18 cellular contexts compared by ENCODE assay signal in the genomic region with DNA sequence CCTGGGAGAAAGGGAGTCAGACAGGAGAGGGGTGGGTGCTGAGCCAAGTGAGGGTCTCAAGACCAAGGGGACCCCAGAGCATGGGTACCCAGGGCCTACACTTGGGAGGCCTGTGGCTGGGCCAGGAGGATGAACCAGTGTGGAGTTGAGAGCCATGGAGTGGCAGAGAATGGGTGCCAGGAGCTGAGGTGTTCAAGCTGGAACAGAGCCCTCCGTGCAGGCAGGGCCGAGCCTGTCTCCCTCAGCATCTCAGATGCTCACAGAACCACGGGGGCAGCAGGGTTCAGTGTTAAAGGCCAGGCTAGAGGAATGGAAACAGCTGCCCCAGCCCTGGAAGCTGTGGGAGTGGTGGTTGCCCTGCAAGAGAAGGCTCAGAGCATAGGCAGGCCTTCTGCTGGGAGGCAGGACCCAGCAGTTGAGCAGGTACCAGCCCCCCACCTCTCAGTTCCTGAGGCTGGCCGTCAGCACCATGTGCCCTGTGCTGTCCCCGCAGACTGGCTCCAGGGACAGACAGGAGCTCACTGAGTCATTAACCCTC. TPM values are rescaled to one million over a fixed set of nuclear protein-coding genes. Genes with fewer than 3 reads are reported as not detected.
DNase-seq lines count a peak whose midpoint lies in the region; TF ChIP-seq lines count a peak whose summit lies in the region.
"Had no signal": no experiment of that assay in that cellular context is flagged by ENCODE, and none has a peak within 500 bp of the region (broad histone marks: within the 10 kb centered on the region; RNA-seq: fewer than 3 reads in every experiment).

No MANE protein-coding gene starts in this region.

- peaks cover 16% of the 10 kb centered on the region for H3K27me3 Mint-ChIP-seq in glutamatergic neuron (ENCODE audit: unreplicated experiment)

- H3K4me3 ChIP-seq in WERI-Rb-1 (ENCODE audit: low read depth, low read length) = no peak overlapping the region

- peak overlapping the region; percentile 92 for H3K27ac ChIP-seq in WERI-Rb-1
- peak overlapping the region; percentile 100 for H3K27ac ChIP-seq in substantia nigra (ENCODE audit: low read depth, low read length, poor library complexity, severe bottlenecking)

- TF ChIP-seq CTCF in WERI-Rb-1 (IDR thresholded peaks at IDR 0.05; ENCODE audit: low read depth, low read length) (no peak), glutamatergic neuron (IDR thresholded peaks at IDR 0.05; ENCODE audit: partially characterized antibody, unreplicated experiment) (no peak)

- H3K36me3 ChIP-seq in WERI-Rb-1 = peaks cover 27% of the 10 kb centered on the region

- no peaks in the 10 kb centered on the region for H3K9me3 ChIP-seq in WERI-Rb-1 (ENCODE audit: severe bottlenecking)

- H3K36me3 Mint-ChIP-seq in glutamatergic neuron (ENCODE audit: unreplicated experiment) = no peaks in the 10 kb centered on the region
- H3K36me3 Mint-ChIP-seq: CD8-positive, alpha-beta memory T cell had no signal

- peaks cover 27% of the 10 kb centered on the region for H3K9me3 Mint-ChIP-seq in glutamatergic neuron (ENCODE audit: unreplicated experiment)
- H3K9me3 Mint-ChIP-seq: CD8-positive, alpha-beta memory T cell; H9 had no signal

- DNase-seq in DMS53 (lab: John Stamatoyannopoulos, UW) = peak; percentile 19
- no peak for DNase-seq in DMS53 treated with DMSO at 0.1 percent for 48 hours (lab: John Stamatoyannopoulos, UW; ENCODE audit: unreplicated experiment)
- peak; percentile 69 for DNase-seq in WERI-Rb-1
- DNase-seq in glutamatergic neuron = no peak
- DNase-seq in substantia nigra (lab: John Stamatoyannopoulos, UW) = peak in 1 of 49 donors; percentile 39
- no peak for DNase-seq in HT-29 (ENCODE audit: low spot score)
- DNase-seq in NCI-H1436 treated with DMSO at 0.1 percent for 48 hours (lab: John Stamatoyannopoulos, UW) = no peak
- no peak for DNase-seq in midbrain (lab: John Stamatoyannopoulos, UW)
- DNase-seq: 8988T; CD8-positive, alpha-beta memory T cell; H9; IMR-90; Kasumi-1; NCI-H1930; NCI-H526 treated with DMSO at 0.1 percent for 48 hours; RPMI8226; SIG-M5 had no signal

- peak overlapping the region; percentile 79 for H3K27ac Mint-ChIP-seq in glutamatergic neuron (ENCODE audit: unreplicated experiment)

- no peak overlapping the region for H3K4me3 Mint-ChIP-seq in glutamatergic neuron (ENCODE audit: unreplicated experiment)
- H3K4me3 Mint-ChIP-seq: CD8-positive, alpha-beta memory T cell; H9 had no signal

- H3K4me1 Mint-ChIP-seq in glutamatergic neuron (ENCODE audit: low read depth, unreplicated experiment) = peaks cover 46% of the 10 kb centered on the region
- H3K4me1 Mint-ChIP-seq: CD8-positive, alpha-beta memory T cell had no signal

- no peaks in the 10 kb centered on the region for H3K27me3 ChIP-seq in WERI-Rb-1 (ENCODE audit: insufficient read depth, low read depth, severe bottlenecking)

RNA-seq across cellular contexts. Expression of a gene that starts 32.3 kb away (rescaled TPM):
- total RNA-seq in glutamatergic neuron (ENCODE audit: unreplicated experiment) = 1.7 TPM
- 0.55 TPM in 1 of 2 replicates, not detected in the other for total RNA-seq in HT-29 (2014; rRNA removed; shearing (Covaris generic))
- total RNA-seq: CD8-positive, alpha-beta memory T cell; H9; HT1080; IMR-90 had no signal

RNA-seq across cellular contexts. Expression of a gene that starts 35.8 kb away (rescaled TPM):
- 2.0 TPM for total RNA-seq in glutamatergic neuron (ENCODE audit: unreplicated experiment)
- 0.26 and 1.5 TPM in 2 replicates for total RNA-seq in HT-29 (2014; rRNA removed; shearing (Covaris generic))

RNA-seq across cellular contexts. Expression of a gene that starts 39.2 kb away (rescaled TPM):
- total RNA-seq in glutamatergic neuron (ENCODE audit: unreplicated experiment) = 82.5 TPM
- 3.1 and 6.0 TPM in 2 replicates for total RNA-seq in HT-29 (2014; rRNA removed; shearing (Covaris generic))

Comparison
In these comparisons a context has a peak if more than half of its experiments do, and no peak if none do; other contexts are left out.
1. DNase-seq: peak in DMS53 (single experiment) and WERI-Rb-1 (single experiment); none in DMS53 treated with DMSO at 0.1 percent for 48 hours (single experiment), glutamatergic neuron (single experiment), HT-29 (single experiment), NCI-H1436 treated with DMSO at 0.1 percent for 48 hours (single experiment) and midbrain (single experiment).
2. RNA of a gene that starts 39.2 kb away (total RNA-seq): 82.5 TPM in glutamatergic neuron (single experiment); 3.1 to 6.0 TPM in HT-29; every median in the first group is over 10 times any median in the second.